ENCODE assay signal across 8 cellular contexts in the genomic region with DNA sequence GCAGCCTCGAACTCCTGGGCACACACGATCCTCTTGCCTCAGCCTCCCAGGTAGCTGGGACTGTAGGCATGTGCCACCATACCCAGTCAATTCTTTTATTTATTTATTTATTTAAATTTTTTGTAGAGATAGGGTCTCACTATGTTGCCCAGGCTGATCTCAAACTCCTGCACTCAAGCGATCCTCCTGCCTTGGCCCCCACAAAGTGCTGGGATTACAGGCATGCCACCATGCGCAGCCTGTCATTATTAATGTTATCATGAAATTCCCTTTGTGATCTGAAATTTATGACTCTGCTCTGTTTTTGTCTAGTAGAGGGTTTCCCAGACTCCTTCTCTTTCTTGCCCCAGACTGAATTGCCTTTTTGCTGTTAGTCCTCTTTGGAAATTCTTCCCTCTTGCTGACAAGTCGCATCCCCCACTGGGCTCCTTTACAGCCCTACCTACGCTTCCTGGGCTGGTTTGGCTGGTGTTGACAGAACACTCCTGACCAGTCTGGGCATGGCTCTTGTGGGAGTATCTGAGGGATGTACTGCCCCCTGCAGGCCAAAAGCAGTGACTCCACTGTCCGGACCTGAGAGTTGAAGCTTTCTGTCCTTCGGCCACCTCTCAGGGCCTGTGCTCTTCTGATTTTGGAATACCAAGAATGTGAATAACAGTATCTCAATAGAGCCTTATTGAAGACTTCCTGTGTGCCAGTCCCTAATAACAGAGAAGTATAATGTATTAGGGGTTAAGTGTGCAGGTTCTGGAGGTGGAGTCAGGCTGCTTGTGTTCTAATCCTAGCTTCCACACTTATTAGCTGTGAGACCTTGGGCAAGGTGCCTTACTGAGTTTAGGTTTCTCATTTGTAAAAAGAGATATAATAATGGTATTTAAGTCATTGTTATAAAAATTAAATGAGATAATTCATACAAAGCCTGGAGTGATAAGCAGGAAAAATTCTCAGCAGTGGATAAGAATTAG. TPM values are rescaled to one million over a fixed set of nuclear protein-coding genes. Genes with fewer than 3 reads are reported as not detected.
A peak's percentile ranks its signal among the peaks of the same experiment; 100 is the strongest.
DNase-seq lines count a peak whose midpoint lies in the region; ATAC-seq and TF ChIP-seq lines count a peak whose summit lies in the region.

No MANE protein-coding gene starts in this region.

- H3K27me3 Mint-ChIP-seq in activated CD8-positive, alpha-beta T cell treated with anti-CD3 and anti-CD28 coated beads for 36 hours, result no peaks in the 10 kb centered on the region
- no peaks in the 10 kb centered on the region for H3K27me3 Mint-ChIP-seq in endothelial cell (ENCODE audit: unreplicated experiment)
- no peaks in the 10 kb centered on the region for H3K27me3 Mint-ChIP-seq in naive B cell

- CTCF ChIA-PET in GM10248 (lab: Yijun Ruan, JAX), result interaction anchor here (0.6 to 3.0 kb wide), 35 partner anchors 8 to 248 kb away, joined by 3 to 20 read pairs (median 4); partner anchors contain the start of genes LRRC42, TCEANC2 and TMEM59
- CTCF ChIA-PET in activated CD8-positive, alpha-beta T cell treated with anti-CD3 and anti-CD28 coated beads for 36 hours (lab: Charles Lee), result interaction anchor here (0.6 to 2.5 kb wide), 27 partner anchors 10 to 408 kb away, joined by 3 to 19 read pairs (median 4); partner anchors contain the start of genes TCEANC2 and TMEM59

- no peak overlapping the region for H3K27ac Mint-ChIP-seq in activated CD8-positive, alpha-beta T cell treated with anti-CD3 and anti-CD28 coated beads for 36 hours
- H3K27ac Mint-ChIP-seq in endothelial cell (ENCODE audit: unreplicated experiment) (no peak overlapping the region), naive B cell (peak overlapping the region in 1 of 6 donors; percentile 71)
- H3K27ac Mint-ChIP-seq in stimulated activated effector memory CD8-positive, alpha-beta T cell treated with anti-CD3 and anti-CD28 coated beads, Interleukin-12 subunit alpha, Interleukin-12 subunit beta, amount 100 ng/mL, for 72 hours, result no peak overlapping the region

- H3K36me3 Mint-ChIP-seq in activated CD8-positive, alpha-beta T cell treated with anti-CD3 and anti-CD28 coated beads for 36 hours (ENCODE audit: low read depth), result peaks cover 4% of the 10 kb centered on the region
- H3K36me3 Mint-ChIP-seq in endothelial cell (ENCODE audit: low read depth, unreplicated experiment) (no peaks in the 10 kb centered on the region), naive B cell (peaks cover 0 to 12% of the 10 kb centered on the region in 2 donors)
- no peaks in the 10 kb centered on the region for H3K36me3 Mint-ChIP-seq in stimulated activated effector memory CD8-positive, alpha-beta T cell treated with anti-CD3 and anti-CD28 coated beads, Interleukin-12 subunit alpha, Interleukin-12 subunit beta, amount 100 ng/mL, for 72 hours

- no peaks in the 10 kb centered on the region for H3K9me3 Mint-ChIP-seq in activated CD8-positive, alpha-beta T cell treated with anti-CD3 and anti-CD28 coated beads for 36 hours
- H3K9me3 Mint-ChIP-seq in endothelial cell (ENCODE audit: unreplicated experiment) (no peaks in the 10 kb centered on the region), naive B cell (no peaks in the 10 kb centered on the region)
- no peaks in the 10 kb centered on the region for H3K9me3 Mint-ChIP-seq in stimulated activated effector memory CD8-positive, alpha-beta T cell treated with anti-CD3 and anti-CD28 coated beads, Interleukin-12 subunit alpha, Interleukin-12 subunit beta, amount 100 ng/mL, for 72 hours

- peak; percentile 65 for TF ChIP-seq CTCF in GM10248 (IDR thresholded peaks at IDR 0.05; ENCODE audit: control extremely low read depth, extremely low read depth, low read depth, missing control alignments)
- TF ChIP-seq CTCF in activated CD8-positive, alpha-beta T cell treated with anti-CD3 and anti-CD28 coated beads for 36 hours (IDR thresholded peaks at IDR 0.05), result peak; percentile 80
- peak; percentile 93 for TF ChIP-seq CTCF in endothelial cell (IDR thresholded peaks at IDR 0.05; ENCODE audit: unreplicated experiment)

- peaks cover 7% of the 10 kb centered on the region for H3K4me1 Mint-ChIP-seq in activated CD8-positive, alpha-beta T cell treated with anti-CD3 and anti-CD28 coated beads for 36 hours (ENCODE audit: low read depth)
- H3K4me1 Mint-ChIP-seq in endothelial cell (ENCODE audit: unreplicated experiment), result peaks cover 8% of the 10 kb centered on the region
- H3K4me1 Mint-ChIP-seq in naive B cell, result peaks cover 5 to 18% (median 10%) of the 10 kb centered on the region in 3 donors
- H3K4me1 Mint-ChIP-seq in stimulated activated effector memory CD8-positive, alpha-beta T cell treated with anti-CD3 and anti-CD28 coated beads, Interleukin-12 subunit alpha, Interleukin-12 subunit beta, amount 100 ng/mL, for 72 hours, result peaks cover 12% of the 10 kb centered on the region

- ATAC-seq in HG02759 (IDR thresholded peaks at IDR 0.05; ENCODE audit: unreplicated experiment) (peak; percentile 76), naive B cell (ENCODE audit: low read depth in 2 of 2) (peak; percentile 58 to 60)
- peak; percentile 94 for ATAC-seq in activated CD8-positive, alpha-beta T cell treated with anti-CD3 and anti-CD28 coated beads for 36 hours
- ATAC-seq in stimulated activated effector memory CD8-positive, alpha-beta T cell treated with anti-CD3 and anti-CD28 coated beads, Interleukin-12 subunit alpha, Interleukin-12 subunit beta, amount 100 ng/mL, for 72 hours, result peak; percentile 87

- POLR2A ChIA-PET in GM10248 (lab: Yijun Ruan, JAX), result no interaction called here
- POLR2A ChIA-PET in activated CD8-positive, alpha-beta T cell treated with anti-CD3 and anti-CD28 coated beads for 36 hours (lab: Charles Lee), result interaction anchor here (1.3 kb wide), 1 partner anchor 221 kb away, joined by 3 read pairs; no protein-coding TSS in a partner anchor

- DNase-seq in GM10248 (ENCODE audit: extremely low spot score), result peak; percentile 66
- DNase-seq in NCI-H345 treated with DMSO at 0.1 percent for 48 hours (lab: John Stamatoyannopoulos, UW; ENCODE audit: unreplicated experiment), result peak; percentile 3
- DNase-seq in activated CD8-positive, alpha-beta T cell treated with anti-CD3 and anti-CD28 coated beads for 36 hours, result peak; percentile 82
- peak; percentile 79 for DNase-seq in endothelial cell (ENCODE audit: low spot score)
- DNase-seq in naive B cell, result peak; percentile 24
- DNase-seq in stimulated activated effector memory CD8-positive, alpha-beta T cell treated with anti-CD3 and anti-CD28 coated beads, Interleukin-12 subunit alpha, Interleukin-12 subunit beta, amount 100 ng/mL, for 72 hours (ENCODE audit: low spot score in 2 of 2), result peak; percentile 45 to 80
- DNase-seq in NCI-H2171 (lab: John Stamatoyannopoulos, UW), result no peak

- intact Hi-C loops in activated CD8-positive, alpha-beta T cell treated with anti-CD3 and anti-CD28 coated beads for 36 hours (cut with micrococcal nuclease), result no loop called here

- H3K4me3 Mint-ChIP-seq in activated CD8-positive, alpha-beta T cell treated with anti-CD3 and anti-CD28 coated beads for 36 hours, result no peak overlapping the region
- no peak overlapping the region for H3K4me3 Mint-ChIP-seq in endothelial cell (ENCODE audit: unreplicated experiment)
- no peak overlapping the region for H3K4me3 Mint-ChIP-seq in naive B cell
- H3K4me3 Mint-ChIP-seq in stimulated activated effector memory CD8-positive, alpha-beta T cell treated with anti-CD3 and anti-CD28 coated beads, Interleukin-12 subunit alpha, Interleukin-12 subunit beta, amount 100 ng/mL, for 72 hours, result no peak overlapping the region

RNA-seq across cellular contexts. Expression of gene TCEANC2, which starts 28.2 kb away (rescaled TPM):
- total RNA-seq in activated CD8-positive, alpha-beta T cell treated with anti-CD3 and anti-CD28 coated beads for 36 hours, result 10 to 100 TPM; 11.1 to 11.2 TPM
- 6.3 TPM for total RNA-seq in endothelial cell (ENCODE audit: unreplicated experiment)
- polyA plus RNA-seq in naive B cell (ENCODE audit: low read depth in 6 of 6), result 1 to 10 TPM; 5.4 to 9.7 (median 6.7) TPM

RNA-seq across cellular contexts. Expression of gene TMEM59, which starts 28.6 kb away (rescaled TPM):
- total RNA-seq in activated CD8-positive, alpha-beta T cell treated with anti-CD3 and anti-CD28 coated beads for 36 hours, result 100 to 1,000 TPM in 1 of 2 experiments, 10 to 100 TPM in 1; 93.4 to 109 TPM
- total RNA-seq in endothelial cell (ENCODE audit: unreplicated experiment), result 195 TPM
- polyA plus RNA-seq in naive B cell (ENCODE audit: low read depth in 6 of 6), result 100 to 1,000 TPM; 394 to 861 (median 528) TPM
